In genomic region chr11:65858354-65859133, GRCh38 we compare ENCODE assay signal across 2 cellular contexts.
A peak's percentile ranks its signal among the peaks of the same experiment; 100 is the strongest.
TF ChIP-seq lines count a peak whose summit lies in the region.

No MANE protein-coding gene starts in this region.

TF ChIP-seq in IMR-90, 13 proteins besides CTCF, POLR2A, EP300 and RAD21:
- TF ChIP-seq CEBPB (IDR thresholded peaks at IDR 0.05; ENCODE audit: low read depth, low read length) (no peak), MAZ (IDR thresholded peaks at IDR 0.05; ENCODE audit: borderline replicate concordance, low read depth, low read length) (no peak), RFX5 (IDR thresholded peaks at IDR 0.05; ENCODE audit: low read depth, low read length) (no peak), BHLHE40 (IDR thresholded peaks at IDR 0.05; ENCODE audit: low read depth, low read length) (no peak), ELK1 (IDR thresholded peaks at IDR 0.05; ENCODE audit: borderline replicate concordance, low read depth, low read length) (no peak), MAFK (IDR thresholded peaks at IDR 0.05; ENCODE audit: low read depth, low read length) (no peak), NFE2L2 (IDR thresholded peaks at IDR 0.05; ENCODE audit: low read depth, low read length) (no peak), USF2 (IDR thresholded peaks at IDR 0.05; ENCODE audit: low read depth, low read length) (no peak)

TF ChIP-seq in K562, 482 proteins besides CTCF, POLR2A, EP300 and RAD21 (continues in another document):
- no peak; the same call in 1 of the 2 replicates for TF ChIP-seq GTF2F1 (IDR thresholded peaks at IDR 0.05; ENCODE audit: low read depth, low read length)
- peak in 1 of 2 experiments; percentile 47; a peak in 1 of 4 replicates for TF ChIP-seq MNT (conservative IDR thresholded peaks at IDR 0.05)
- TF ChIP-seq ZFP91 (CRISPR knock-in tag; IDR thresholded peaks at IDR 0.05): no peak
- TF ChIP-seq ELF4 (CRISPR knock-in tag; IDR thresholded peaks at IDR 0.05): 0 out of 2 replicates have a peak, but pooled peaks have one; percentile 29
- 0 out of 2 replicates have a peak, but pooled peaks have one; percentile 17 for TF ChIP-seq SMARCA4 (IDR thresholded peaks at IDR 0.05)
- TF ChIP-seq ZMIZ1 (IDR thresholded peaks at IDR 0.05; ENCODE audit: low read depth in 2 of 2, low read length in 2 of 2): no peak
- peak; percentile 80; the same call in 1 of the 2 replicates for TF ChIP-seq STAT6 (CRISPR knock-in tag; IDR thresholded peaks at IDR 0.05)
- TF ChIP-seq ESRRA (IDR thresholded peaks at IDR 0.05; ENCODE audit: borderline replicate concordance, low read depth): 0 out of 2 replicates have a peak, but pooled peaks have one; percentile 2
- no peak for TF ChIP-seq PHB (CRISPR knock-in tag; IDR thresholded peaks at IDR 0.05)
- peak; percentile 20 to 72 for TF ChIP-seq E2F6 (IDR thresholded peaks at IDR 0.05; ENCODE audit: borderline replicate concordance in 1 of 2, extremely low read depth in 1 of 2, insufficient read depth in 1 of 2, insufficient read length in 1 of 2, low read depth in 1 of 2, low read length in 1 of 2, poor library complexity in 1 of 2, severe bottlenecking in 1 of 2)
- no peak for TF ChIP-seq ZNF717 (CRISPR knock-in tag; IDR thresholded peaks at IDR 0.05)
- no peak for TF ChIP-seq ELK1 (CRISPR knock-in tag; IDR thresholded peaks at IDR 0.05)
- no peak for TF ChIP-seq ZBTB9 (CRISPR knock-in tag; IDR thresholded peaks at IDR 0.05)
- 0 out of 2 replicates have a peak, but pooled peaks have one; percentile 18 for TF ChIP-seq SPI1 (IDR thresholded peaks at IDR 0.05; ENCODE audit: borderline replicate concordance, low read depth, low read length)
- TF ChIP-seq ZBTB33 (CRISPR knock-in tag; IDR thresholded peaks at IDR 0.05): 0 out of 2 replicates have a peak, but pooled peaks have one; percentile 2
- TF ChIP-seq SP1 (CRISPR knock-in tag; IDR thresholded peaks at IDR 0.05): peak; percentile 75; the same call in 1 of the 2 replicates
- no peak for TF ChIP-seq NR2F6 (CRISPR knock-in tag; IDR thresholded peaks at IDR 0.05)
- 0 out of 2 replicates have a peak, but pooled peaks have one; percentile 55 for TF ChIP-seq ZNF175 (CRISPR knock-in tag; IDR thresholded peaks at IDR 0.05; ENCODE audit: low read depth)
- TF ChIP-seq RBM22 (IDR thresholded peaks at IDR 0.05; ENCODE audit: low read depth, low read length, poor library complexity, severe bottlenecking): no peak
- TF ChIP-seq HDAC1 (IDR thresholded peaks at IDR 0.05): peak in 1 of 2 experiments; percentile 45; a peak in 2 of 4 replicates
- TF ChIP-seq NR2C2 (CRISPR knock-in tag; IDR thresholded peaks at IDR 0.05): no peak
- peak; percentile 46 for TF ChIP-seq NR2C2 (tag; IDR thresholded peaks at IDR 0.05)
- peak; percentile 67 for TF ChIP-seq TAF7 (tag; IDR thresholded peaks at IDR 0.05)
- TF ChIP-seq ARID3B (CRISPR knock-in tag; IDR thresholded peaks at IDR 0.05; ENCODE audit: borderline replicate concordance): no peak
